ENCODE assay signal across 14 cellular contexts in genomic region chr7:31478744-31479143, GRCh38. TPM values are rescaled to one million over a fixed set of nuclear protein-coding genes. Genes with fewer than 3 reads are reported as not detected.
DNase-seq lines count a peak whose midpoint lies in the region; ATAC-seq and TF ChIP-seq lines count a peak whose summit lies in the region.
"Had no signal": no experiment of that assay in that cellular context is flagged by ENCODE, and none has a peak within 500 bp of the region (broad histone marks: within the 10 kb centered on the region; RNA-seq: fewer than 3 reads in every experiment).

No MANE protein-coding gene starts in this region.

- H3K9me3 ChIP-seq in PC-3 (ENCODE audit: low read length) = no peaks in the 10 kb centered on the region
- H3K9me3 ChIP-seq: heart left ventricle had no signal

- in situ Hi-C loops in GM13977 (cut with MboI; ENCODE audit: low pct_unique_long_range_greater_than_20kb, low sequenced_read_pairs, unreplicated experiment) = no loop called here

- no peaks in the 10 kb centered on the region for H3K4me1 ChIP-seq in PC-3 (ENCODE audit: insufficient read depth, low read length)
- H3K4me1 ChIP-seq: heart left ventricle had no signal

- BruUV-seq in PC-3 (replicated peaks; lab: Mats Ljungman, UMichigan) = no TSS peak

- H2AFZ ChIP-seq in PC-3 (ENCODE audit: low read length) = 0 out of 2 replicates have a peak overlapping the region, but pooled peaks have one; percentile 22

- intact Hi-C loops in PC-3 (cut with micrococcal nuclease) = no loop called here

- no peak overlapping the region for H3K9ac ChIP-seq in PC-3 (ENCODE audit: low read length)

- CTCF ChIA-PET in PC-3 (lab: Charles Lee) = no interaction called here

- no peaks in the 10 kb centered on the region for H3F3A ChIP-seq in PC-3 (ENCODE audit: low read length, unreplicated experiment)

- no peaks in the 10 kb centered on the region for H3K9me2 ChIP-seq in PC-3 (replicated peaks; ENCODE audit: low read length)

- no peaks in the 10 kb centered on the region for H3K36me3 ChIP-seq in PC-3 (ENCODE audit: low read depth, low read length)
- H3K36me3 ChIP-seq: heart left ventricle had no signal

- H3K27ac ChIP-seq in PC-3 (ENCODE audit: low read length) = no peak overlapping the region
- H3K27ac ChIP-seq: heart left ventricle had no signal

- POLR2A ChIA-PET in PC-3 (lab: Charles Lee; ENCODE audit: unreplicated experiment) = no interaction called here

- H3K4me3 ChIP-seq in PC-3 (ENCODE audit: low read length) = no peak overlapping the region
- H3K4me3 ChIP-seq: heart left ventricle had no signal

- H4K20me1 ChIP-seq in PC-3 (ENCODE audit: low read length) = no peaks in the 10 kb centered on the region

- DNase-seq in GM13977 (ENCODE audit: low spot score) (peak; percentile 9), PC-3 (no peak), DMS153 (lab: John Stamatoyannopoulos, UW) (no peak), superior temporal gyrus (ENCODE audit: extremely low spot score) (no peak), HT-29 (ENCODE audit: low spot score) (no peak), UCSD-AML1 (lab: John Stamatoyannopoulos, UW; ENCODE audit: unreplicated experiment) (no peak)
- DNase-seq: activated T-cell treated with anti-CD3 and anti-CD28 coated beads, Interleukin-2, amount 50 U/mL, for 1 hour; CD4-positive, CD25-positive, alpha-beta regulatory T cell; cerebellar nuclear complex; heart left ventricle; naive thymus-derived CD4-positive, alpha-beta T cell; NCI-H1105 treated with DMSO at 0.1 percent for 48 hours had no signal

- ATAC-seq in GM21360 (IDR thresholded peaks at IDR 0.05; ENCODE audit: unreplicated experiment) (peak; percentile 93), HG03066 (IDR thresholded peaks at IDR 0.05; ENCODE audit: low read depth, unreplicated experiment) (peak; percentile 86), PC-3 (no peak)
- ATAC-seq: heart left ventricle; naive thymus-derived CD4-positive, alpha-beta T cell had no signal

- H3K4me2 ChIP-seq in PC-3 (ENCODE audit: low read length) = no peak overlapping the region

- no peaks in the 10 kb centered on the region for H3K79me2 ChIP-seq in PC-3 (ENCODE audit: low read length)

- TF ChIP-seq CTCF in GM13977 (IDR thresholded peaks at IDR 0.05; ENCODE audit: extremely low read depth, insufficient read depth, missing control alignments) (no peak), PC-3 (conservative IDR thresholded peaks at IDR 0.05; ENCODE audit: low read depth, low read length) (no peak)

- peaks cover 62% of the 10 kb centered on the region for H3K27me3 ChIP-seq in PC-3 (ENCODE audit: low read length)

RNA-seq across cellular contexts. Expression of gene ITPRID1, which starts 35.1 kb away (rescaled TPM):
- not detected in 2 replicates for total RNA-seq in PC-3 (2014; rRNA removed)
- total RNA-seq in HT-29 (2014; rRNA removed; shearing (Covaris generic)) = 0.05 TPM in 1 of 2 replicates, not detected in the other
- total RNA-seq: CD4-positive, CD25-positive, alpha-beta regulatory T cell; naive thymus-derived CD4-positive, alpha-beta T cell had no signal
